In the genomic region with DNA sequence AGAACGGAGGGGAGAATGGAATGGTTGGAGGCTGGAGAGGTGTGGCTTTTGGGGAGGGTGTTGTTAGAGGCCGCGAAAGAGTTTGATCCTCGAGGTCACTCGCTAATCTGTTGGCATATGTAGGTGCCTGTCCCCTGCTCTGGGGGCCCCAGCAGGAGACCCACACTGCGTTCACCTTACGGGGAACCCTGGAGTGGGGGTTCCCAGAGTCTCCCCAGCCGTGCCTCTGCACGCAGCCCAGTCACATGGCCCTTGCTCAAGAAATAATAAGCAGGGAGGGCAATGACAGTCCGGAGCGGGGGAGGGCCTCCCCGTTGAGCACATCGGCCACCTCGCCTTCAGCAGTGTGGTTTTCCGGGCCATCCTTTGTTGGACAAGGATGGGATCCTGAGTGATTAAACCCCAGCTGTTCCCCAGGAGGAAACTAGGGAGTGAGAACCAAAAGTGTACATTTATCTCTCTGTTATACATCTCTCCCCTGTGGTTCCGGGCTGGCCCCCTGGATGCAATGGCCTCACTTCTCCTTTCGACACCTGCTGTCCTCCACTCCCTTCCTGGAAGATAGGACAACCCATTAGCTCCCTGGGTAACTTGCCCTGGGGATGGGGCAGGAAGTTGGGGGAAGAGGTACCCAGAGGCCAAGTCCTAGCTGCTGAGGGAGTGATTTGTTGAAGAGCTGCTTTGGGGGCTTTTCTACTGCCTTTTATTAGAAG, we compare ENCODE assay signal across 8 cellular contexts. TPM values are rescaled to one million over a fixed set of nuclear protein-coding genes. Genes with fewer than 3 reads are reported as not detected.
DNase-seq lines count a peak whose midpoint lies in the region; ATAC-seq, FAIRE-seq and TF ChIP-seq lines count a peak whose summit lies in the region.

No MANE protein-coding gene starts in this region.

- peaks cover 68 to 85% (median 79%) of the 10 kb centered on the region in 10 experiments for H3K4me1 ChIP-seq in BLaER1 treated with 17β-estradiol and CSF1 and Interleukin-3, amounts not matched to agents 10 nM and 100 nM
- H3K4me1 ChIP-seq in keratinocyte (ENCODE audit: control insufficient read depth, extremely low read depth, insufficient read depth, low read length) (peaks cover 68% of the 10 kb centered on the region), smooth muscle cell (ENCODE audit: low read depth) (peaks cover 73% of the 10 kb centered on the region)

- no peak overlapping the region for H2AFZ ChIP-seq in keratinocyte (ENCODE audit: control insufficient read depth, low read length)
- H2AFZ ChIP-seq in smooth muscle cell (ENCODE audit: low read depth), result peak overlapping the region; percentile 81

- H3K9me3 ChIP-seq in BLaER1 treated with 17β-estradiol and CSF1 and Interleukin-3, amounts not matched to agents 10 nM and 100 nM (replicated peaks in 1 of 11), result no peaks in the 10 kb centered on the region
- H3K9me3 ChIP-seq in keratinocyte (ENCODE audit: control insufficient read depth, low read depth, low read length), result no peaks in the 10 kb centered on the region
- H3K9me3 ChIP-seq in smooth muscle cell (replicated peaks; ENCODE audit: low read depth), result no peaks in the 10 kb centered on the region

- H3K9me1 ChIP-seq in keratinocyte (ENCODE audit: control insufficient read depth, extremely low read depth, insufficient read depth, low read length), result peaks cover 3% of the 10 kb centered on the region

- peaks cover 72% of the 10 kb centered on the region for H3K4me1 Mint-ChIP-seq in brain

- dilution Hi-C loops in keratinocyte (cut with MboI; ENCODE audit: extremely low pct_ligation_motif_present, low sequenced_read_pairs), result no loop called here

- DNase-seq in Kasumi-1 (lab: John Stamatoyannopoulos, UW) (peak; percentile 64 to 82), keratinocyte (ENCODE audit: low read depth, low spot score) (no peak), smooth muscle cell (lab: John Stamatoyannopoulos, UW; ENCODE audit: unreplicated experiment) (no peak), AG08396 (ENCODE audit: low spot score) (no peak), D341Med (ENCODE audit: low spot score) (no peak)

- peak overlapping the region; percentile 2 to 87 (median 77) for H3K27ac Mint-ChIP-seq in brain

- peaks cover 19% of the 10 kb centered on the region for H3F3A ChIP-seq in smooth muscle cell (ENCODE audit: low read depth)

- peak overlapping the region in 5 of 11 experiments; percentile 51 to 67 (median 60); a peak in 9 of 22 replicates for H3K27ac ChIP-seq in BLaER1 treated with 17β-estradiol and CSF1 and Interleukin-3, amounts not matched to agents 10 nM and 100 nM
- H3K27ac ChIP-seq in keratinocyte (ENCODE audit: control insufficient read depth, insufficient read depth, low read length) (peak overlapping the region; percentile 99), smooth muscle cell (ENCODE audit: low read depth) (peak overlapping the region; percentile 97)

- H3K4me3 ChIP-seq in BLaER1 treated with 17β-estradiol and CSF1 and Interleukin-3, amounts not matched to agents 10 nM and 100 nM, result peak overlapping the region; percentile 58 to 75 (median 70); a peak in 19 of 20 replicates
- peak overlapping the region; percentile 74 to 94 (median 85) for H3K4me3 ChIP-seq in keratinocyte (ENCODE audit: control insufficient read depth in 2 of 3, extremely low read depth in 1 of 3, insufficient read depth in 2 of 3, low read depth in 1 of 3, low read length in 3 of 3)
- peak overlapping the region; percentile 76 for H3K4me3 ChIP-seq in smooth muscle cell

- ATAC-seq in GM21526 (IDR thresholded peaks at IDR 0.05; ENCODE audit: low FRiP score, unreplicated experiment), result no peak

- H3K79me2 ChIP-seq in keratinocyte (ENCODE audit: control insufficient read depth, insufficient read depth, low read length) (peaks cover 58% of the 10 kb centered on the region), smooth muscle cell (ENCODE audit: low read depth) (peaks cover 34% of the 10 kb centered on the region)

- H3K4me2 ChIP-seq in BLaER1 treated with 17β-estradiol and CSF1 and Interleukin-3, amounts not matched to agents 10 nM and 100 nM, result peak overlapping the region; percentile 93 to 99 (median 98)
- H3K4me2 ChIP-seq in keratinocyte (ENCODE audit: control insufficient read depth, extremely low read depth, insufficient read depth, low read depth, low read length) (peak overlapping the region; percentile 99), smooth muscle cell (peak overlapping the region; percentile 97)

- peaks cover 0 to 19% (median 0%) of the 10 kb centered on the region in 11 experiments; a peak in 4 of 22 replicates for H4K20me1 ChIP-seq in BLaER1 treated with 17β-estradiol and CSF1 and Interleukin-3, amounts not matched to agents 10 nM and 100 nM
- H4K20me1 ChIP-seq in keratinocyte (ENCODE audit: control insufficient read depth, extremely low read depth, insufficient read depth, low read length), result peaks cover 18% of the 10 kb centered on the region
- peaks cover 27% of the 10 kb centered on the region for H4K20me1 ChIP-seq in smooth muscle cell (ENCODE audit: low read depth)

- WGBS in smooth muscle cell (ENCODE audit: low lambda C conversion rate), result 5% methylated on average over 17 of the region's 17 CpGs

- no peak for TF ChIP-seq CTCF in brain (conservative IDR thresholded peaks at IDR 0.05)
- no peak for TF ChIP-seq CTCF in keratinocyte (optimal IDR thresholded peaks at IDR 0.05 in 1 of 3, IDR thresholded peaks at IDR 0.05 in 1 of 3, conservative IDR thresholded peaks at IDR 0.05 in 1 of 3; ENCODE audit: extremely low read depth in 1 of 3, insufficient read depth in 2 of 3, low read length in 3 of 3)
- TF ChIP-seq CTCF in smooth muscle cell (IDR thresholded peaks at IDR 0.05; ENCODE audit: borderline replicate concordance, insufficient read depth, poor library complexity, severe bottlenecking), result no peak

- H3K9ac ChIP-seq in BLaER1 treated with 17β-estradiol and CSF1 and Interleukin-3, amounts not matched to agents 10 nM and 100 nM, result peak overlapping the region in 9 of 11 experiments; percentile 1 to 76 (median 73); a peak in 9 of 22 replicates
- H3K9ac ChIP-seq in keratinocyte (ENCODE audit: control insufficient read depth, extremely low read depth, insufficient read depth, low read length) (peak overlapping the region; percentile 93), smooth muscle cell (ENCODE audit: low read depth) (peak overlapping the region; percentile 82)

- H3K36me3 ChIP-seq in BLaER1 treated with 17β-estradiol and CSF1 and Interleukin-3, amounts not matched to agents 10 nM and 100 nM, result no peaks in the 10 kb centered on the region
- H3K36me3 ChIP-seq in keratinocyte (ENCODE audit: control insufficient read depth in 2 of 2, extremely low read depth in 1 of 2, insufficient read depth in 2 of 2, low read length in 2 of 2) (peaks cover 5 to 17% of the 10 kb centered on the region in 2 experiments), smooth muscle cell (ENCODE audit: low read depth) (no peaks in the 10 kb centered on the region)

- H3K4me3 Mint-ChIP-seq in brain, result peak overlapping the region; percentile 73 to 92 (median 83)

- peaks cover 0 to 5% (median 2%) of the 10 kb centered on the region in 5 experiments for H3K9me3 Mint-ChIP-seq in brain

- H3K27me3 ChIP-seq in BLaER1 treated with 17β-estradiol and CSF1 and Interleukin-3, amounts not matched to agents 10 nM and 100 nM, result peaks cover 52 to 68% (median 62%) of the 10 kb centered on the region in 11 experiments
- no peaks in the 10 kb centered on the region for H3K27me3 ChIP-seq in keratinocyte (ENCODE audit: control insufficient read depth, extremely low read depth, insufficient read depth, low read length)
- no peaks in the 10 kb centered on the region for H3K27me3 ChIP-seq in smooth muscle cell (ENCODE audit: low read depth)

- H3K27me3 Mint-ChIP-seq in brain, result peaks cover 15% of the 10 kb centered on the region

- peaks cover 18% of the 10 kb centered on the region for H3K36me3 Mint-ChIP-seq in brain

- peak; percentile 68 for FAIRE-seq in keratinocyte (lab: Jason Lieb, UNC)

RNA-seq across cellular contexts. Expression of gene PLEKHG3, which starts 1.3 kb away (rescaled TPM):
- polyA plus RNA-seq in brain (ENCODE audit: insufficient read depth, low read depth, low replicate concordance) (50.7 TPM), keratinocyte (71.0 to 89.1 TPM (median 73.2 TPM) in 3 replicates), smooth muscle cell (18.3 and 21.9 TPM in 2 replicates)
- 19.7 TPM for polyA plus RNA-seq in keratinocyte (2011; ENCODE audit: low read depth)
- polyA plus RNA-seq in keratinocyte (2011; cell fraction: cytosol; rRNA removed), result 49.2 and 65.2 TPM in 2 replicates
- polyA plus RNA-seq in keratinocyte (2011; cell fraction: nucleus; rRNA removed), result 171 and 186 TPM in 2 replicates
- 36.9 and 94.1 TPM in 2 replicates for polyA plus RNA-seq in keratinocyte (2012; ENCODE audit: low replicate concordance)
- 96.2 to 104 TPM (median 102 TPM) in 3 replicates for polyA minus RNA-seq in keratinocyte
- 107 TPM for polyA minus RNA-seq in keratinocyte (2011; cell fraction: cytosol; rRNA and poly(A)+ RNA removed)
- polyA minus RNA-seq in keratinocyte (2011; cell fraction: nucleus; rRNA and poly(A)+ RNA removed), result 103 and 143 TPM in 2 replicates
- 15.6 and 17.6 TPM in 2 replicates for total RNA-seq in smooth muscle cell

Comparison
In these comparisons a context has a peak if more than half of its experiments do, and no peak if none do; other contexts are left out.
1. DNase-seq: peak in Kasumi-1 (2 of 2); none in keratinocyte (single experiment), smooth muscle cell (single experiment), AG08396 (single experiment) and D341Med (single experiment).
2. Peak in every context shown above with its lines, with median percentiles within 50 percentile points of each other: H3K4me2 ChIP-seq, H3K4me3 ChIP-seq and H3K9ac ChIP-seq.